ENCODE assay signal across 22 cellular contexts in genomic region chr5:53971566-53971965, GRCh38.
"Had no signal": no experiment of that assay in that cellular context is flagged by ENCODE, and none has a peak within 500 bp of the region (broad histone marks: within the 10 kb centered on the region; RNA-seq: fewer than 3 reads in every experiment).

No MANE protein-coding gene starts in this region.

- H3K4me3 ChIP-seq: esophagus muscularis mucosa, lower lobe of right lung, pancreas, tibial artery, upper lobe of left lung, uterus had no signal

- H3K9me3 ChIP-seq: esophagus muscularis mucosa, lower lobe of right lung, pancreas, tibial artery, upper lobe of left lung, uterus had no signal

- ATAC-seq: effector memory CD8-positive, alpha-beta T cell; foreskin keratinocyte; lower lobe of right lung; natural killer cell; stimulated activated effector memory CD8-positive, alpha-beta T cell treated with anti-CD3 and anti-CD28 coated beads, Interleukin-12 subunit alpha, Interleukin-12 subunit beta, amount 100 ng/mL, for 72 hours had no signal

- H3K4me1 Mint-ChIP-seq: stimulated activated effector memory CD8-positive, alpha-beta T cell treated with anti-CD3 and anti-CD28 coated beads, Interleukin-12 subunit alpha, Interleukin-12 subunit beta, amount 100 ng/mL, for 72 hours had no signal

- H3K27me3 ChIP-seq: esophagus muscularis mucosa, foreskin keratinocyte, pancreas, tibial artery, upper lobe of left lung, uterus had no signal

- H3K27ac ChIP-seq: epithelial cell of prostate, esophagus muscularis mucosa, foreskin keratinocyte, lower lobe of right lung, tibial artery, upper lobe of left lung, uterus had no signal

- H3K27ac Mint-ChIP-seq: effector memory CD8-positive, alpha-beta T cell; memory B cell; mesothelial cell of epicardium; natural killer cell; progenitor cell of endocrine pancreas; stimulated activated effector memory CD8-positive, alpha-beta T cell treated with anti-CD3 and anti-CD28 coated beads, Interleukin-12 subunit alpha, Interleukin-12 subunit beta, amount 100 ng/mL, for 72 hours; stimulated activated naive CD8-positive, alpha-beta T cell treated with anti-CD3 and anti-CD28 coated beads, Interleukin-15, Interleukin-2, amounts not matched to agents 100 ng/mL and 50 ng/mL, for 24 hours had no signal

- DNase-seq: central memory CD4-positive, alpha-beta T cell; cortex of kidney; effector memory CD8-positive, alpha-beta T cell; foreskin keratinocyte; kidney glomerular epithelial cell; lower lobe of right lung; natural killer cell; occipital lobe; pancreas; right cardiac atrium; stimulated activated CD4-positive, alpha-beta T cell treated with anti-CD3 and anti-CD28 coated beads, Interleukin-4, amount 100 ng/mL, for 1 hour; stimulated activated CD8-positive, alpha-beta memory T cell treated with anti-CD3 and anti-CD28 coated beads, Interleukin-4, amount 100 ng/mL, for 48 hours; tibial artery; upper lobe of left lung; uterus had no signal

- H3K4me1 ChIP-seq: foreskin keratinocyte, lower lobe of right lung, upper lobe of left lung, uterus had no signal

- H3K9me3 Mint-ChIP-seq: effector memory CD8-positive, alpha-beta T cell; memory B cell; natural killer cell; stimulated activated effector memory CD8-positive, alpha-beta T cell treated with anti-CD3 and anti-CD28 coated beads, Interleukin-12 subunit alpha, Interleukin-12 subunit beta, amount 100 ng/mL, for 72 hours; stimulated activated naive CD8-positive, alpha-beta T cell treated with anti-CD3 and anti-CD28 coated beads, Interleukin-15, Interleukin-2, amounts not matched to agents 100 ng/mL and 50 ng/mL, for 24 hours had no signal

- H3K36me3 ChIP-seq: esophagus muscularis mucosa, lower lobe of right lung, pancreas, tibial artery, upper lobe of left lung, uterus had no signal

- H3K27me3 Mint-ChIP-seq: effector memory CD8-positive, alpha-beta T cell; memory B cell; progenitor cell of endocrine pancreas; stimulated activated naive CD8-positive, alpha-beta T cell treated with anti-CD3 and anti-CD28 coated beads, Interleukin-15, Interleukin-2, amounts not matched to agents 100 ng/mL and 50 ng/mL, for 24 hours had no signal

- H3K4me3 Mint-ChIP-seq: effector memory CD8-positive, alpha-beta T cell; memory B cell; mesothelial cell of epicardium; natural killer cell; stimulated activated effector memory CD8-positive, alpha-beta T cell treated with anti-CD3 and anti-CD28 coated beads, Interleukin-12 subunit alpha, Interleukin-12 subunit beta, amount 100 ng/mL, for 72 hours; stimulated activated naive CD8-positive, alpha-beta T cell treated with anti-CD3 and anti-CD28 coated beads, Interleukin-15, Interleukin-2, amounts not matched to agents 100 ng/mL and 50 ng/mL, for 24 hours had no signal

- H3K36me3 Mint-ChIP-seq: natural killer cell; stimulated activated effector memory CD8-positive, alpha-beta T cell treated with anti-CD3 and anti-CD28 coated beads, Interleukin-12 subunit alpha, Interleukin-12 subunit beta, amount 100 ng/mL, for 72 hours had no signal
